In genomic region chr9:30075451-30076199, GRCh38 we compare ENCODE assay signal across 8 cellular contexts.
DNase-seq lines count a peak whose midpoint lies in the region; ATAC-seq and TF ChIP-seq lines count a peak whose summit lies in the region.

No MANE protein-coding gene starts in this region.

- no peaks in the 10 kb centered on the region for H3K27me3 Mint-ChIP-seq in natural killer cell (ENCODE audit: low read depth in 2 of 2)
- H3K27me3 Mint-ChIP-seq in CD14-positive monocyte (ENCODE audit: low read depth in 3 of 3): peaks cover 0 to 1% (median 0%) of the 10 kb centered on the region in 3 donors

- ATAC-seq in GM18907 (IDR thresholded peaks at IDR 0.05; ENCODE audit: unreplicated experiment) (peak; percentile 92), HG02759 (IDR thresholded peaks at IDR 0.05; ENCODE audit: unreplicated experiment) (peak; percentile 84), natural killer cell (peak in 2 of 3 donors; percentile 56 to 73)

- H3K4me1 Mint-ChIP-seq in natural killer cell (peaks cover 21 to 30% of the 10 kb centered on the region in 2 donors), CD14-positive monocyte (no peaks in the 10 kb centered on the region)

- intact Hi-C loops in natural killer cell (cut with micrococcal nuclease) (no loop called here), CD14-positive monocyte (cut with micrococcal nuclease) (no loop called here)

- TF ChIP-seq CTCF in natural killer cell (IDR thresholded peaks at IDR 0.05): no peak
- no peak for TF ChIP-seq CTCF in CD14-positive monocyte (IDR thresholded peaks at IDR 0.05)

- H3K9me3 Mint-ChIP-seq in natural killer cell: peaks cover 6% of the 10 kb centered on the region in 2 donors
- H3K9me3 Mint-ChIP-seq in CD14-positive monocyte: peaks cover 0 to 16% (median 11%) of the 10 kb centered on the region in 7 donors

- no peak overlapping the region for H3K4me3 Mint-ChIP-seq in natural killer cell
- H3K4me3 Mint-ChIP-seq in CD14-positive monocyte: no peak overlapping the region

- peaks cover 16% of the 10 kb centered on the region for H3K36me3 Mint-ChIP-seq in natural killer cell
- no peaks in the 10 kb centered on the region for H3K36me3 Mint-ChIP-seq in CD14-positive monocyte

- DNase-seq in RPMI7951 (ENCODE audit: low read depth) (peak; percentile 1), natural killer cell (no peak), CD14-positive monocyte (ENCODE audit: low spot score) (no peak), middle frontal gyrus (ENCODE audit: extremely low spot score, low spot score) (no peak), mesenteric fat pad (ENCODE audit: low spot score) (no peak), NCI-H2227 (lab: John Stamatoyannopoulos, UW; ENCODE audit: unreplicated experiment) (no peak)

- H3K27ac Mint-ChIP-seq in natural killer cell: peak overlapping the region; percentile 15 to 64
- H3K27ac Mint-ChIP-seq in CD14-positive monocyte: no peak overlapping the region

Comparison
In these comparisons a context has a peak if more than half of its experiments do, and no peak if none do; other contexts are left out.
1. H3K27ac Mint-ChIP-seq: peak in natural killer cell (2 of 2); none in CD14-positive monocyte (0 of 7).
2. Peak in every context shown above with its lines, with median percentiles within 50 percentile points of each other: ATAC-seq.